Comparison of ENCODE assay signal across 24 cellular contexts in genomic region chr1:23517581-23517980, GRCh38. TPM values are rescaled to one million over a fixed set of nuclear protein-coding genes. Genes with fewer than 3 reads are reported as not detected.
DNase-seq lines count a peak whose midpoint lies in the region; ATAC-seq, FAIRE-seq and TF ChIP-seq lines count a peak whose summit lies in the region.
"Had no signal": no experiment of that assay in that cellular context is flagged by ENCODE, and none has a peak within 500 bp of the region (broad histone marks: within the 10 kb centered on the region; RNA-seq: fewer than 3 reads in every experiment).

No MANE protein-coding gene starts in this region.

- peaks cover 9% of the 10 kb centered on the region for H3K4me1 Mint-ChIP-seq in activated T-helper 1 cell treated with anti-CD3 and anti-CD28 coated beads, Interleukin-12 subunit alpha, Interleukin-12 subunit beta, Interleukin-2, Interleukin-4 antibody, amounts not matched to agents 30 ng/mL and 10 ng/mL and 1 ng/mL, durations not matched to agents 14 hours and 24 hours and 36 hours (ENCODE audit: low read depth)

- 78% methylated on average over 9 of the region's 9 CpGs for WGBS in K562 (ENCODE audit: insufficient coverage, low coverage, missing lambda C conversion rate)

- H3K27me3 Mint-ChIP-seq in activated T-helper 1 cell treated with anti-CD3 and anti-CD28 coated beads, Interleukin-12 subunit alpha, Interleukin-12 subunit beta, Interleukin-2, Interleukin-4 antibody, amounts not matched to agents 30 ng/mL and 10 ng/mL and 1 ng/mL, durations not matched to agents 14 hours and 24 hours and 36 hours (ENCODE audit: insufficient read depth): no peaks in the 10 kb centered on the region
- H3K27me3 Mint-ChIP-seq: B cell; CD4-positive, alpha-beta T cell; CD8-positive, alpha-beta memory T cell had no signal

- no peak for TF ChIP-seq RAD21 in K562 (CRISPR knock-in tag; conservative IDR thresholded peaks at IDR 0.05 in 1 of 2, IDR thresholded peaks at IDR 0.05 in 1 of 2)

- no peak for DNase-seq in activated T-helper 1 cell treated with anti-CD3 and anti-CD28 coated beads, Interleukin-12 subunit alpha, Interleukin-12 subunit beta, Interleukin-2, Interleukin-4 antibody, amounts not matched to agents 30 ng/mL and 10 ng/mL and 1 ng/mL, durations not matched to agents 14 hours and 24 hours and 36 hours (ENCODE audit: low spot score)
- DNase-seq in K562 (ENCODE audit: extremely low read depth in 1 of 4, low spot score in 3 of 4) (no peak), dedifferentiated amniotic fluid mesenchymal stem cell (ENCODE audit: extremely low spot score) (no peak), HCEC 1CT (no peak)
- DNase-seq in stimulated activated CD4-positive, alpha-beta T cell treated with anti-CD3 and anti-CD28 coated beads, Interleukin-2, amount 100 ng/mL, for 48 hours: no peak
- DNase-seq: 8988T; AML-193; CD4-positive, alpha-beta T cell; CD8-positive, alpha-beta memory T cell; COR-L47; DMS 273 treated with DMSO at 0.1 percent for 48 hours; DMS153; DMS53; DMS79; DND-41; EL; GDM1 had no signal

- H3K36me3 ChIP-seq in K562 (ENCODE audit: control insufficient read depth, insufficient read depth, low read length): peaks cover 91% of the 10 kb centered on the region; the same call in 2 of the 3 replicates

- no peak for TF ChIP-seq EP300 in K562 (IDR thresholded peaks at IDR 0.05; ENCODE audit: low read length)

- H3K9ac ChIP-seq in K562 (ENCODE audit: insufficient read depth in 1 of 2, low read depth in 2 of 2, low read length in 2 of 2): no peak overlapping the region

- no peak for FAIRE-seq in K562 (lab: Jason Lieb, UNC)
- FAIRE-seq: A204.1, GM12878, GM12892, GM18507 had no signal

- POLR2A ChIA-PET in K562 (lab: Yijun Ruan, JAX): interaction anchor here (6.0 kb wide), 1 partner anchor 9 kb away, joined by 65 read pairs; no protein-coding TSS in a partner anchor

- intact Hi-C loops in activated T-helper 1 cell treated with anti-CD3 and anti-CD28 coated beads, Interleukin-12 subunit alpha, Interleukin-12 subunit beta, Interleukin-2, Interleukin-4 antibody, amounts not matched to agents 30 ng/mL and 10 ng/mL and 1 ng/mL, durations not matched to agents 14 hours and 24 hours and 36 hours (cut with micrococcal nuclease): no loop called here
- intact Hi-C loops in K562 (cut with micrococcal nuclease): no loop called here

- H3K27ac Mint-ChIP-seq in activated T-helper 1 cell treated with anti-CD3 and anti-CD28 coated beads, Interleukin-12 subunit alpha, Interleukin-12 subunit beta, Interleukin-2, Interleukin-4 antibody, amounts not matched to agents 30 ng/mL and 10 ng/mL and 1 ng/mL, durations not matched to agents 14 hours and 24 hours and 36 hours: peak overlapping the region; percentile 6
- H3K27ac Mint-ChIP-seq: B cell; CD4-positive, alpha-beta T cell had no signal

- CTCF ChIA-PET in K562 (lab: Yijun Ruan, JAX; ENCODE audit: low intra/inter-chr PET ratio): no interaction called here

- no peak for ATAC-seq in K562
- ATAC-seq: GM12878 had no signal

- H3K9me3 Mint-ChIP-seq in activated T-helper 1 cell treated with anti-CD3 and anti-CD28 coated beads, Interleukin-12 subunit alpha, Interleukin-12 subunit beta, Interleukin-2, Interleukin-4 antibody, amounts not matched to agents 30 ng/mL and 10 ng/mL and 1 ng/mL, durations not matched to agents 14 hours and 24 hours and 36 hours: no peaks in the 10 kb centered on the region
- H3K9me3 Mint-ChIP-seq: CD4-positive, alpha-beta T cell; CD8-positive, alpha-beta memory T cell had no signal

- no peak overlapping the region for H2AFZ ChIP-seq in K562 (ENCODE audit: low read depth, low read length)

- no peaks in the 10 kb centered on the region; the same call in 1 of the 2 replicates for H3K9me3 ChIP-seq in K562 (replicated peaks; ENCODE audit: control insufficient read depth, insufficient read depth, low read depth, low read length)
- H3K9me3 ChIP-seq: BLaER1 treated with 17β-estradiol and CSF1 and Interleukin-3, amounts not matched to agents 10 nM and 100 nM had no signal

- H3K4me3 Mint-ChIP-seq in activated T-helper 1 cell treated with anti-CD3 and anti-CD28 coated beads, Interleukin-12 subunit alpha, Interleukin-12 subunit beta, Interleukin-2, Interleukin-4 antibody, amounts not matched to agents 30 ng/mL and 10 ng/mL and 1 ng/mL, durations not matched to agents 14 hours and 24 hours and 36 hours: no peak overlapping the region
- H3K4me3 Mint-ChIP-seq: B cell; CD4-positive, alpha-beta T cell; CD8-positive, alpha-beta memory T cell had no signal

- H3K79me2 ChIP-seq in K562 (ENCODE audit: control insufficient read depth, insufficient read depth, low read length): peaks cover 3% of the 10 kb centered on the region; the same call in 1 of the 3 replicates

- in situ Hi-C loops in K562 (cut with MboI): no loop called here

- H4K20me1 ChIP-seq in K562 (replicated peaks; ENCODE audit: control insufficient read depth, insufficient read depth, low read length): peaks cover 6% of the 10 kb centered on the region

- no peak overlapping the region for H3K4me2 ChIP-seq in K562 (ENCODE audit: insufficient read depth, low read length)
- H3K4me2 ChIP-seq: BLaER1 treated with 17β-estradiol and CSF1 and Interleukin-3, amounts not matched to agents 10 nM and 100 nM had no signal

- no peak overlapping the region for H3K27ac ChIP-seq in K562 (ENCODE audit: extremely low read depth, low read depth, low read length)
- H3K27ac ChIP-seq: BLaER1 treated with 17β-estradiol and CSF1 and Interleukin-3, amounts not matched to agents 10 nM and 100 nM; C4-2B had no signal

- no peak for TF ChIP-seq POLR2A in K562 (conservative IDR thresholded peaks at IDR 0.05)

- H3K4me3 ChIP-seq in K562: no peak overlapping the region
- H3K4me3 ChIP-seq: BLaER1 treated with 17β-estradiol and CSF1 and Interleukin-3, amounts not matched to agents 10 nM and 100 nM; GM12878 had no signal

- peaks cover 47% of the 10 kb centered on the region for H3K36me3 Mint-ChIP-seq in activated T-helper 1 cell treated with anti-CD3 and anti-CD28 coated beads, Interleukin-12 subunit alpha, Interleukin-12 subunit beta, Interleukin-2, Interleukin-4 antibody, amounts not matched to agents 30 ng/mL and 10 ng/mL and 1 ng/mL, durations not matched to agents 14 hours and 24 hours and 36 hours (ENCODE audit: low read depth)

- H3K9me1 ChIP-seq in K562 (ENCODE audit: control insufficient read depth, insufficient read depth, low read length): peaks cover 13% of the 10 kb centered on the region

- no TSS peak for BruUV-seq in K562 (replicated peaks; lab: Mats Ljungman, UMichigan)

- H3K4me1 ChIP-seq in K562 (replicated peaks in 1 of 2; ENCODE audit: control insufficient read depth in 2 of 2, insufficient read depth in 2 of 2, low read length in 2 of 2): peaks cover 0 to 3% of the 10 kb centered on the region in 2 experiments; a peak in 4 of 5 replicates

- H3K27me3 ChIP-seq in K562 (ENCODE audit: control insufficient read depth in 2 of 2, insufficient read depth in 2 of 2, low read length in 2 of 2): no peaks in the 10 kb centered on the region
- H3K27me3 ChIP-seq: BLaER1 treated with 17β-estradiol and CSF1 and Interleukin-3, amounts not matched to agents 10 nM and 100 nM had no signal

- no peak for TF ChIP-seq CTCF in K562 (IDR thresholded peaks at IDR 0.05 in 2 of 3, conservative IDR thresholded peaks at IDR 0.05 in 1 of 3; ENCODE audit: insufficient read depth in 2 of 3, low read depth in 1 of 3, low read length in 3 of 3)

RNA-seq across cellular contexts. Expression of gene E2F2, which starts 13.5 kb away (rescaled TPM):
- total RNA-seq in activated T-helper 1 cell treated with anti-CD3 and anti-CD28 coated beads, Interleukin-12 subunit alpha, Interleukin-12 subunit beta, Interleukin-2, Interleukin-4 antibody, amounts not matched to agents 30 ng/mL and 10 ng/mL and 1 ng/mL, durations not matched to agents 14 hours and 24 hours and 36 hours: 32.0 and 33.5 TPM in 2 replicates
- 29.6 and 39.0 TPM in 2 replicates for total RNA-seq in K562 (2011; cell fraction: chromatin; rRNA removed; ENCODE audit: low replicate concordance)
- 13.2 and 15.8 TPM in 2 replicates for total RNA-seq in K562 (2011; cell fraction: nucleolus; rRNA removed)
- total RNA-seq in K562 (2011; cell fraction: nucleoplasm; rRNA removed): 21.7 and 23.2 TPM in 2 replicates
- total RNA-seq in K562 (2014; rRNA removed): 14.9 and 19.9 TPM in 2 replicates
- total RNA-seq in K562 (2014; rRNA removed; fragmentation: Illumina TruSeq; extraction: Trizol): 11.0 and 11.4 TPM in 2 replicates
- total RNA-seq in K562 (2015; rRNA removed; fragmentation: Illumina TruSeq; extraction: Trizol): 11.7 and 12.0 TPM in 2 replicates
- 22.5 and 25.3 TPM in 2 replicates for total RNA-seq in K562 (2021)
- polyA plus RNA-seq in K562 (2011; rRNA removed): 3.1 and 4.2 TPM in 2 replicates
- 3.0 and 3.9 TPM in 2 replicates for polyA plus RNA-seq in K562 (2011; cell fraction: cytosol; rRNA removed)
- polyA plus RNA-seq in K562 (2011; cell fraction: nucleus; rRNA removed): 8.1 and 9.2 TPM in 2 replicates
- 9.2 and 10.2 TPM in 2 replicates for polyA plus RNA-seq in K562 (2012)
- 14.3 and 16.1 TPM in 2 replicates for polyA plus RNA-seq in K562 (2014; fragmentation: Illumina TruSeq; extraction: Trizol)
- 1 to 10 TPM; 3.8 to 4.0 TPM for polyA plus RNA-seq in K562 (2014; fragmentation: Nextera tagmentation; extraction: Ambion mirVana)
- 10.1 and 10.3 TPM in 2 replicates for polyA plus RNA-seq in K562 (2014; rRNA removed)
- 3.5 and 4.7 TPM in 2 replicates for polyA minus RNA-seq in K562 (2011; rRNA and poly(A)+ RNA removed)
- 5.8 and 6.5 TPM in 2 replicates for polyA minus RNA-seq in K562 (2011; cell fraction: cytosol; rRNA and poly(A)+ RNA removed)
- polyA minus RNA-seq in K562 (2011; cell fraction: nucleus; rRNA and poly(A)+ RNA removed): 5.1 and 8.9 TPM in 2 replicates

RNA-seq across cellular contexts. Expression of gene ASAP3, which starts 33.6 kb away (rescaled TPM):
- total RNA-seq in activated T-helper 1 cell treated with anti-CD3 and anti-CD28 coated beads, Interleukin-12 subunit alpha, Interleukin-12 subunit beta, Interleukin-2, Interleukin-4 antibody, amounts not matched to agents 30 ng/mL and 10 ng/mL and 1 ng/mL, durations not matched to agents 14 hours and 24 hours and 36 hours: not detected in 2 replicates
- total RNA-seq in K562 (2011; cell fraction: chromatin; rRNA removed; ENCODE audit: low replicate concordance): 34.4 and 65.3 TPM in 2 replicates
- 32.2 and 34.5 TPM in 2 replicates for total RNA-seq in K562 (2011; cell fraction: nucleolus; rRNA removed)
- total RNA-seq in K562 (2011; cell fraction: nucleoplasm; rRNA removed): 33.9 and 40.0 TPM in 2 replicates
- total RNA-seq in K562 (2014; rRNA removed): 19.0 and 23.0 TPM in 2 replicates
- total RNA-seq in K562 (2014; rRNA removed; fragmentation: Illumina TruSeq; extraction: Trizol): 14.3 and 14.8 TPM in 2 replicates
- total RNA-seq in K562 (2015; rRNA removed; fragmentation: Illumina TruSeq; extraction: Trizol): 15.7 and 17.4 TPM in 2 replicates
- 27.6 and 31.2 TPM in 2 replicates for total RNA-seq in K562 (2021)
- polyA plus RNA-seq in K562 (2011; rRNA removed): 16.1 and 25.4 TPM in 2 replicates
- 17.1 and 17.2 TPM in 2 replicates for polyA plus RNA-seq in K562 (2011; cell fraction: cytosol; rRNA removed)
- polyA plus RNA-seq in K562 (2011; cell fraction: nucleus; rRNA removed): 63.8 and 76.4 TPM in 2 replicates
- polyA plus RNA-seq in K562 (2012): 17.6 and 38.9 TPM in 2 replicates
- 21.3 and 22.3 TPM in 2 replicates for polyA plus RNA-seq in K562 (2014; fragmentation: Illumina TruSeq; extraction: Trizol)
- 1 to 10 TPM; 1.7 to 2.8 TPM for polyA plus RNA-seq in K562 (2014; fragmentation: Nextera tagmentation; extraction: Ambion mirVana)
- polyA plus RNA-seq in K562 (2014; rRNA removed): 17.9 and 20.3 TPM in 2 replicates
- polyA minus RNA-seq in K562 (2011; rRNA and poly(A)+ RNA removed): 16.7 and 24.0 TPM in 2 replicates
- polyA minus RNA-seq in K562 (2011; cell fraction: cytosol; rRNA and poly(A)+ RNA removed): 15.0 TPM in 2 replicates
- 10.9 and 21.7 TPM in 2 replicates for polyA minus RNA-seq in K562 (2011; cell fraction: nucleus; rRNA and poly(A)+ RNA removed)

RNA-seq across cellular contexts. Expression of gene ID3, which starts 41.7 kb away (rescaled TPM):
- 20.8 and 22.9 TPM in 2 replicates for total RNA-seq in activated T-helper 1 cell treated with anti-CD3 and anti-CD28 coated beads, Interleukin-12 subunit alpha, Interleukin-12 subunit beta, Interleukin-2, Interleukin-4 antibody, amounts not matched to agents 30 ng/mL and 10 ng/mL and 1 ng/mL, durations not matched to agents 14 hours and 24 hours and 36 hours
- 41.1 and 121 TPM in 2 replicates for total RNA-seq in K562 (2011; cell fraction: chromatin; rRNA removed; ENCODE audit: low replicate concordance)
- total RNA-seq in K562 (2011; cell fraction: nucleolus; rRNA removed): 126 and 137 TPM in 2 replicates
- total RNA-seq in K562 (2011; cell fraction: nucleoplasm; rRNA removed): 87.5 and 98.1 TPM in 2 replicates
- total RNA-seq in K562 (2014; rRNA removed) (50.9 and 59.4 TPM in 2 replicates), K562 (2014; rRNA removed; fragmentation: Illumina TruSeq; extraction: Trizol) (12.6 and 17.2 TPM in 2 replicates), K562 (2015; rRNA removed; fragmentation: Illumina TruSeq; extraction: Trizol) (17.7 and 20.4 TPM in 2 replicates), K562 (2021) (42.2 and 44.8 TPM in 2 replicates)
- polyA plus RNA-seq in K562 (2011; rRNA removed) (28.6 and 59.8 TPM in 2 replicates), K562 (2014; fragmentation: Illumina TruSeq; extraction: Trizol) (23.5 and 30.8 TPM in 2 replicates), K562 (2014; fragmentation: Nextera tagmentation; extraction: Ambion mirVana) (10 to 100 TPM in 1 of 2 experiments, 1 to 10 TPM in 1; 6.8 to 13.2 TPM), K562 (2014; rRNA removed) (44.4 and 54.2 TPM in 2 replicates)
- polyA plus RNA-seq in K562 (2011; cell fraction: cytosol; rRNA removed): 78.3 and 218 TPM in 2 replicates
- polyA plus RNA-seq in K562 (2011; cell fraction: nucleus; rRNA removed): 52.1 and 90.3 TPM in 2 replicates
- polyA plus RNA-seq in K562 (2012): 63.0 and 66.6 TPM in 2 replicates
- 9.7 and 17.8 TPM in 2 replicates for polyA minus RNA-seq in K562 (2011; rRNA and poly(A)+ RNA removed)
- 23.9 and 44.6 TPM in 2 replicates for polyA minus RNA-seq in K562 (2011; cell fraction: cytosol; rRNA and poly(A)+ RNA removed)
- 65.3 and 68.1 TPM in 2 replicates for polyA minus RNA-seq in K562 (2011; cell fraction: nucleus; rRNA and poly(A)+ RNA removed)

Comparison
In these comparisons a context has a peak if more than half of its experiments do, and no peak if none do; other contexts are left out.
1. RNA of gene ASAP3, which starts 33.6 kb away (total RNA-seq): 14.3 to 65.3 TPM in K562; not detected in activated T-helper 1 cell treated with anti-CD3 and anti-CD28 coated beads, Interleukin-12 subunit alpha, Interleukin-12 subunit beta, Interleukin-2, Interleukin-4 antibody, amounts not matched to agents 30 ng/mL and 10 ng/mL and 1 ng/mL, durations not matched to agents 14 hours and 24 hours and 36 hours; every median in the first group is over 10 times any median in the second.